ENCODE assay signal across 1 cellular context in genomic region chr13:100088648-100089601, GRCh38.
TF ChIP-seq lines count a peak whose summit lies in the region.

PCCA (plus strand) TSS chr13:100089093; CDS start chr13:100089121, 28 bp downstream.

TF ChIP-seq in HepG2, 621 proteins besides CTCF, POLR2A, EP300 and RAD21 (continued from another document and continues in another):
- TF ChIP-seq, protein P1, sequence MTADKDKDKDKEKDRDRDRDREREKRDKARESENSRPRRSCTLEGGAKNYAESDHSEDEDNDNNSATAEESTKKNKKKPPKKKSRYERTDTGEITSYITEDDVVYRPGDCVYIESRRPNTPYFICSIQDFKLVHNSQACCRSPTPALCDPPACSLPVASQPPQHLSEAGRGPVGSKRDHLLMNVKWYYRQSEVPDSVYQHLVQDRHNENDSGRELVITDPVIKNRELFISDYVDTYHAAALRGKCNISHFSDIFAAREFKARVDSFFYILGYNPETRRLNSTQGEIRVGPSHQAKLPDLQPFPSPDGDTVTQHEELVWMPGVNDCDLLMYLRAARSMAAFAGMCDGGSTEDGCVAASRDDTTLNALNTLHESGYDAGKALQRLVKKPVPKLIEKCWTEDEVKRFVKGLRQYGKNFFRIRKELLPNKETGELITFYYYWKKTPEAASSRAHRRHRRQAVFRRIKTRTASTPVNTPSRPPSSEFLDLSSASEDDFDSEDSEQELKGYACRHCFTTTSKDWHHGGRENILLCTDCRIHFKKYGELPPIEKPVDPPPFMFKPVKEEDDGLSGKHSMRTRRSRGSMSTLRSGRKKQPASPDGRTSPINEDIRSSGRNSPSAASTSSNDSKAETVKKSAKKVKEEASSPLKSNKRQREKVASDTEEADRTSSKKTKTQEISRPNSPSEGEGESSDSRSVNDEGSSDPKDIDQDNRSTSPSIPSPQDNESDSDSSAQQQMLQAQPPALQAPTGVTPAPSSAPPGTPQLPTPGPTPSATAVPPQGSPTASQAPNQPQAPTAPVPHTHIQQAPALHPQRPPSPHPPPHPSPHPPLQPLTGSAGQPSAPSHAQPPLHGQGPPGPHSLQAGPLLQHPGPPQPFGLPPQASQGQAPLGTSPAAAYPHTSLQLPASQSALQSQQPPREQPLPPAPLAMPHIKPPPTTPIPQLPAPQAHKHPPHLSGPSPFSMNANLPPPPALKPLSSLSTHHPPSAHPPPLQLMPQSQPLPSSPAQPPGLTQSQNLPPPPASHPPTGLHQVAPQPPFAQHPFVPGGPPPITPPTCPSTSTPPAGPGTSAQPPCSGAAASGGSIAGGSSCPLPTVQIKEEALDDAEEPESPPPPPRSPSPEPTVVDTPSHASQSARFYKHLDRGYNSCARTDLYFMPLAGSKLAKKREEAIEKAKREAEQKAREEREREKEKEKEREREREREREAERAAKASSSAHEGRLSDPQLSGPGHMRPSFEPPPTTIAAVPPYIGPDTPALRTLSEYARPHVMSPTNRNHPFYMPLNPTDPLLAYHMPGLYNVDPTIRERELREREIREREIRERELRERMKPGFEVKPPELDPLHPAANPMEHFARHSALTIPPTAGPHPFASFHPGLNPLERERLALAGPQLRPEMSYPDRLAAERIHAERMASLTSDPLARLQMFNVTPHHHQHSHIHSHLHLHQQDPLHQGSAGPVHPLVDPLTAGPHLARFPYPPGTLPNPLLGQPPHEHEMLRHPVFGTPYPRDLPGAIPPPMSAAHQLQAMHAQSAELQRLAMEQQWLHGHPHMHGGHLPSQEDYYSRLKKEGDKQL (CRISPR knock-in tag; IDR thresholded peaks at IDR 0.05; ENCODE audit: low read depth) = no peak
- TF ChIP-seq CHD2 (IDR thresholded peaks at IDR 0.05; ENCODE audit: low read depth, low read length) (no peak), ARNTL (CRISPR knock-in tag; IDR thresholded peaks at IDR 0.05) (peak; percentile 75; the same call in 1 of the 2 replicates), ZNF839 (CRISPR knock-in tag; IDR thresholded peaks at IDR 0.05; ENCODE audit: borderline replicate concordance) (no peak), FOXO4 (CRISPR knock-in tag; conservative IDR thresholded peaks at IDR 0.05) (no peak), ZBTB7A (CRISPR knock-in tag; IDR thresholded peaks at IDR 0.05) (peak; percentile 54; the same call in 1 of the 2 replicates), NR3C1 (CRISPR knock-in tag; IDR thresholded peaks at IDR 0.05) (no peak), RAD51 (IDR thresholded peaks at IDR 0.05; ENCODE audit: borderline replicate concordance) (no peak), ARNT2 (CRISPR knock-in tag; IDR thresholded peaks at IDR 0.05; ENCODE audit: low read depth) (peak; percentile 90), ZNF510 (CRISPR knock-in tag; IDR thresholded peaks at IDR 0.05; ENCODE audit: low read depth) (no peak), NR2F6 (IDR thresholded peaks at IDR 0.05) (peak; percentile 52; the same call in 1 of the 2 replicates), NR2F6 (CRISPR knock-in tag; IDR thresholded peaks at IDR 0.05) (peak; percentile 86), ZNF660 (CRISPR knock-in tag; IDR thresholded peaks at IDR 0.05; ENCODE audit: borderline replicate concordance, low read depth) (no peak), FOXA3 (CRISPR knock-in tag; IDR thresholded peaks at IDR 0.05) (peak; percentile 67), MEIS2 (CRISPR knock-in tag; IDR thresholded peaks at IDR 0.05) (peak; percentile 80), ZNF33B (CRISPR knock-in tag; IDR thresholded peaks at IDR 0.05) (peak; percentile 48; the same call in 1 of the 2 replicates), FOXK1 (CRISPR knock-in tag; IDR thresholded peaks at IDR 0.05; ENCODE audit: borderline replicate concordance, low read depth) (no peak; the same call in 1 of the 2 replicates), BCL6 (CRISPR knock-in tag; IDR thresholded peaks at IDR 0.05) (peak; percentile 38; the same call in 1 of the 2 replicates), ZNF382 (CRISPR knock-in tag; IDR thresholded peaks at IDR 0.05; ENCODE audit: borderline replicate concordance) (no peak), FIP1L1 (IDR thresholded peaks at IDR 0.05; ENCODE audit: borderline replicate concordance, insufficient read depth, low read depth, low read length) (no peak), LBX2 (CRISPR knock-in tag; IDR thresholded peaks at IDR 0.05; ENCODE audit: borderline replicate concordance) (no peak), ZNF12 (CRISPR knock-in tag; IDR thresholded peaks at IDR 0.05) (no peak), CSRNP2 (CRISPR knock-in tag; conservative IDR thresholded peaks at IDR 0.05; ENCODE audit: low read depth) (no peak), LCORL (IDR thresholded peaks at IDR 0.05) (no peak), LCORL (CRISPR knock-in tag; IDR thresholded peaks at IDR 0.05) (peak; percentile 89; the same call in 1 of the 2 replicates), KLF16 (CRISPR knock-in tag; IDR thresholded peaks at IDR 0.05) (peak in 1 of 2 experiments; percentile 85; a peak in 1 of 4 replicates), ZBTB49 (CRISPR knock-in tag; IDR thresholded peaks at IDR 0.05; ENCODE audit: borderline replicate concordance) (no peak), ONECUT2 (CRISPR knock-in tag; IDR thresholded peaks at IDR 0.05) (0 out of 2 replicates have a peak, but pooled peaks have one; percentile 12), IRF2 (CRISPR knock-in tag; IDR thresholded peaks at IDR 0.05) (peak; percentile 90; the same call in 1 of the 2 replicates), POLR2AphosphoS2 (IDR thresholded peaks at IDR 0.05; ENCODE audit: low read depth, low read length) (no peak), RARA (CRISPR knock-in tag; IDR thresholded peaks at IDR 0.05) (peak; percentile 75)
- TF ChIP-seq, protein P2, sequence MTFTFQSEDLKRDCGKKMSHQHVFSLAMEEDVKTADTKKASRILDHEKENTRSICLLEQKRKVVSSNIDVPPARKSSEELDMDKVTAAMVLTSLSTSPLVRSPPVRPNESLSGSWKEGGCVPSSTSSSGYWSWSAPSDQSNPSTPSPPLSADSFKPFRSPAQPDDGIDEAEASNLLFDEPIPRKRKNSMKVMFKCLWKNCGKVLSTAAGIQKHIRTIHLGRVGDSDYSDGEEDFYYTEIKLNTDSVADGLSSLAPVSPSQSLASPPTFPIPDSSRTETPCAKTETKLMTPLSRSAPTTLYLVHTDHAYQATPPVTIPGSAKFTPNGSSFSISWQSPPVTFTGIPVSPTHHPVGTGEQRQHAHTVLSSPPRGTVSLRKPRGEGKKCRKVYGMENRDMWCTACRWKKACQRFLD (CRISPR knock-in tag; IDR thresholded peaks at IDR 0.05; ENCODE audit: borderline replicate concordance) = peak; percentile 36; the same call in 1 of the 2 replicates
- TF ChIP-seq, protein P3, sequence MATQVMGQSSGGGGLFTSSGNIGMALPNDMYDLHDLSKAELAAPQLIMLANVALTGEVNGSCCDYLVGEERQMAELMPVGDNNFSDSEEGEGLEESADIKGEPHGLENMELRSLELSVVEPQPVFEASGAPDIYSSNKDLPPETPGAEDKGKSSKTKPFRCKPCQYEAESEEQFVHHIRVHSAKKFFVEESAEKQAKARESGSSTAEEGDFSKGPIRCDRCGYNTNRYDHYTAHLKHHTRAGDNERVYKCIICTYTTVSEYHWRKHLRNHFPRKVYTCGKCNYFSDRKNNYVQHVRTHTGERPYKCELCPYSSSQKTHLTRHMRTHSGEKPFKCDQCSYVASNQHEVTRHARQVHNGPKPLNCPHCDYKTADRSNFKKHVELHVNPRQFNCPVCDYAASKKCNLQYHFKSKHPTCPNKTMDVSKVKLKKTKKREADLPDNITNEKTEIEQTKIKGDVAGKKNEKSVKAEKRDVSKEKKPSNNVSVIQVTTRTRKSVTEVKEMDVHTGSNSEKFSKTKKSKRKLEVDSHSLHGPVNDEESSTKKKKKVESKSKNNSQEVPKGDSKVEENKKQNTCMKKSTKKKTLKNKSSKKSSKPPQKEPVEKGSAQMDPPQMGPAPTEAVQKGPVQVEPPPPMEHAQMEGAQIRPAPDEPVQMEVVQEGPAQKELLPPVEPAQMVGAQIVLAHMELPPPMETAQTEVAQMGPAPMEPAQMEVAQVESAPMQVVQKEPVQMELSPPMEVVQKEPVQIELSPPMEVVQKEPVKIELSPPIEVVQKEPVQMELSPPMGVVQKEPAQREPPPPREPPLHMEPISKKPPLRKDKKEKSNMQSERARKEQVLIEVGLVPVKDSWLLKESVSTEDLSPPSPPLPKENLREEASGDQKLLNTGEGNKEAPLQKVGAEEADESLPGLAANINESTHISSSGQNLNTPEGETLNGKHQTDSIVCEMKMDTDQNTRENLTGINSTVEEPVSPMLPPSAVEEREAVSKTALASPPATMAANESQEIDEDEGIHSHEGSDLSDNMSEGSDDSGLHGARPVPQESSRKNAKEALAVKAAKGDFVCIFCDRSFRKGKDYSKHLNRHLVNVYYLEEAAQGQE (IDR thresholded peaks at IDR 0.05; ENCODE audit: borderline replicate concordance in 1 of 2, low read depth in 1 of 2, low read length in 2 of 2) = 0 out of 4 replicates have a peak, but pooled peaks of 1 of the 2 experiments have one; percentile 15
- TF ChIP-seq, protein P4, sequence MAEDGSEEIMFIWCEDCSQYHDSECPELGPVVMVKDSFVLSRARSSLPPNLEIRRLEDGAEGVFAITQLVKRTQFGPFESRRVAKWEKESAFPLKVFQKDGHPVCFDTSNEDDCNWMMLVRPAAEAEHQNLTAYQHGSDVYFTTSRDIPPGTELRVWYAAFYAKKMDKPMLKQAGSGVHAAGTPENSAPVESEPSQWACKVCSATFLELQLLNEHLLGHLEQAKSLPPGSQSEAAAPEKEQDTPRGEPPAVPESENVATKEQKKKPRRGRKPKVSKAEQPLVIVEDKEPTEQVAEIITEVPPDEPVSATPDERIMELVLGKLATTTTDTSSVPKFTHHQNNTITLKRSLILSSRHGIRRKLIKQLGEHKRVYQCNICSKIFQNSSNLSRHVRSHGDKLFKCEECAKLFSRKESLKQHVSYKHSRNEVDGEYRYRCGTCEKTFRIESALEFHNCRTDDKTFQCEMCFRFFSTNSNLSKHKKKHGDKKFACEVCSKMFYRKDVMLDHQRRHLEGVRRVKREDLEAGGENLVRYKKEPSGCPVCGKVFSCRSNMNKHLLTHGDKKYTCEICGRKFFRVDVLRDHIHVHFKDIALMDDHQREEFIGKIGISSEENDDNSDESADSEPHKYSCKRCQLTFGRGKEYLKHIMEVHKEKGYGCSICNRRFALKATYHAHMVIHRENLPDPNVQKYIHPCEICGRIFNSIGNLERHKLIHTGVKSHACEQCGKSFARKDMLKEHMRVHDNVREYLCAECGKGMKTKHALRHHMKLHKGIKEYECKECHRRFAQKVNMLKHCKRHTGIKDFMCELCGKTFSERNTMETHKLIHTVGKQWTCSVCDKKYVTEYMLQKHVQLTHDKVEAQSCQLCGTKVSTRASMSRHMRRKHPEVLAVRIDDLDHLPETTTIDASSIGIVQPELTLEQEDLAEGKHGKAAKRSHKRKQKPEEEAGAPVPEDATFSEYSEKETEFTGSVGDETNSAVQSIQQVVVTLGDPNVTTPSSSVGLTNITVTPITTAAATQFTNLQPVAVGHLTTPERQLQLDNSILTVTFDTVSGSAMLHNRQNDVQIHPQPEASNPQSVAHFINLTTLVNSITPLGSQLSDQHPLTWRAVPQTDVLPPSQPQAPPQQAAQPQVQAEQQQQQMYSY (CRISPR knock-in tag; IDR thresholded peaks at IDR 0.05) = peak; percentile 94
